ENCODE assay signal across 10 cellular contexts in genomic region chr3:20197775-20198174, GRCh38.
"Had no signal": no experiment of that assay in that cellular context is flagged by ENCODE, and none has a peak within 500 bp of the region (broad histone marks: within the 10 kb centered on the region; RNA-seq: fewer than 3 reads in every experiment).

No MANE protein-coding gene starts in this region.

- H3K27ac Mint-ChIP-seq: activated B cell treated with CpG ODN at 0.5 μM for 24 hours; activated naive CD4-positive, alpha-beta T cell treated with anti-CD3 and anti-CD28 coated beads, Interleukin-2, amount 50 U/mL, for 24 hours; stimulated activated naive CD8-positive, alpha-beta T cell treated with anti-CD3 and anti-CD28 coated beads, Interleukin-15, amount 100 ng/mL, for 72 hours had no signal

- DNase-seq: activated B cell treated with CpG ODN at 0.5 μM for 24 hours; activated effector memory CD4-positive, alpha-beta T cell treated with Interleukin-2 at 50 U/mL for 16 hours; kidney; pancreas; stimulated activated CD4-positive, alpha-beta T cell treated with anti-CD3 and anti-CD28 coated beads, Interleukin-4, amount 100 ng/mL, for 4 hours; stimulated activated naive CD8-positive, alpha-beta T cell treated with anti-CD3 and anti-CD28 coated beads, Interleukin-15, amount 100 ng/mL, for 72 hours; testis had no signal

- H3K27me3 ChIP-seq: gastroesophageal sphincter, pancreas, testis had no signal

- ATAC-seq: gastroesophageal sphincter; pancreas; stimulated activated naive CD8-positive, alpha-beta T cell treated with anti-CD3 and anti-CD28 coated beads, Interleukin-15, amount 100 ng/mL, for 72 hours had no signal

- H3K27ac ChIP-seq: gastroesophageal sphincter, pancreas, testis had no signal

- H3K4me1 ChIP-seq: pancreas, testis had no signal

- H3K9me3 ChIP-seq: gastroesophageal sphincter, pancreas, testis had no signal

- H3K27me3 Mint-ChIP-seq: activated B cell treated with CpG ODN at 0.5 μM for 24 hours; activated naive CD4-positive, alpha-beta T cell treated with anti-CD3 and anti-CD28 coated beads, Interleukin-2, amount 50 U/mL, for 24 hours; stimulated activated naive CD8-positive, alpha-beta T cell treated with anti-CD3 and anti-CD28 coated beads, Interleukin-15, amount 100 ng/mL, for 72 hours had no signal

- H3K4me1 Mint-ChIP-seq: neural crest cell had no signal

- H3K36me3 ChIP-seq: gastroesophageal sphincter, pancreas had no signal

- H3K4me3 ChIP-seq: gastroesophageal sphincter, pancreas, testis had no signal

- H3K4me3 Mint-ChIP-seq: activated B cell treated with CpG ODN at 0.5 μM for 24 hours; activated naive CD4-positive, alpha-beta T cell treated with anti-CD3 and anti-CD28 coated beads, Interleukin-2, amount 50 U/mL, for 24 hours; neural crest cell; stimulated activated naive CD8-positive, alpha-beta T cell treated with anti-CD3 and anti-CD28 coated beads, Interleukin-15, amount 100 ng/mL, for 72 hours had no signal

- H3K9me3 Mint-ChIP-seq: activated B cell treated with CpG ODN at 0.5 μM for 24 hours; activated naive CD4-positive, alpha-beta T cell treated with anti-CD3 and anti-CD28 coated beads, Interleukin-2, amount 50 U/mL, for 24 hours; neural crest cell; stimulated activated naive CD8-positive, alpha-beta T cell treated with anti-CD3 and anti-CD28 coated beads, Interleukin-15, amount 100 ng/mL, for 72 hours had no signal
